8 cellular contexts compared by ENCODE assay signal in genomic region chr20:49219091-49219923, GRCh38. TPM values are rescaled to one million over a fixed set of nuclear protein-coding genes. Genes with fewer than 3 reads are reported as not detected.
DNase-seq lines count a peak whose midpoint lies in the region; ATAC-seq and TF ChIP-seq lines count a peak whose summit lies in the region.

A gene with protein sequence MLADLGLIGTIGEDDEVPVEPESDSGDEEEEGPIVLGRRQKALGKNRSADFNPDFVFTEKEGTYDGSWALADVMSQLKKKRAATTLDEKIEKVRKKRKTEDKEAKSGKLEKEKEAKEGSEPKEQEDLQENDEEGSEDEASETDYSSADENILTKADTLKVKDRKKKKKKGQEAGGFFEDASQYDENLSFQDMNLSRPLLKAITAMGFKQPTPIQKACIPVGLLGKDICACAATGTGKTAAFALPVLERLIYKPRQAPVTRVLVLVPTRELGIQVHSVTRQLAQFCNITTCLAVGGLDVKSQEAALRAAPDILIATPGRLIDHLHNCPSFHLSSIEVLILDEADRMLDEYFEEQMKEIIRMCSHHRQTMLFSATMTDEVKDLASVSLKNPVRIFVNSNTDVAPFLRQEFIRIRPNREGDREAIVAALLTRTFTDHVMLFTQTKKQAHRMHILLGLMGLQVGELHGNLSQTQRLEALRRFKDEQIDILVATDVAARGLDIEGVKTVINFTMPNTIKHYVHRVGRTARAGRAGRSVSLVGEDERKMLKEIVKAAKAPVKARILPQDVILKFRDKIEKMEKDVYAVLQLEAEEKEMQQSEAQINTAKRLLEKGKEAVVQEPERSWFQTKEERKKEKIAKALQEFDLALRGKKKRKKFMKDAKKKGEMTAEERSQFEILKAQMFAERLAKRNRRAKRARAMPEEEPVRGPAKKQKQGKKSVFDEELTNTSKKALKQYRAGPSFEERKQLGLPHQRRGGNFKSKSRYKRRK (plus strand): TSS chr20:49219416. CDS start chr20:49219449, 33 bp downstream.

- no peak for TF ChIP-seq CTCF in CD8-positive, alpha-beta T cell (IDR thresholded peaks at IDR 0.05)
- TF ChIP-seq CTCF in lung (IDR thresholded peaks at IDR 0.05; ENCODE audit: control extremely low read depth, extremely low read depth): no peak

- peaks cover 30% of the 10 kb centered on the region for H3K4me1 Mint-ChIP-seq in CD8-positive, alpha-beta T cell (ENCODE audit: low read depth)

- H3K4me3 ChIP-seq in CD8-positive, alpha-beta T cell (ENCODE audit: low read depth, low read length): peak within 1 kb of the TSS; percentile 90
- H3K4me3 ChIP-seq in lung: peak within 1 kb of the TSS; percentile 88

- CTCF ChIA-PET in CD8-positive, alpha-beta T cell (lab: Charles Lee): interaction anchor here (0.6 to 6.0 kb wide), 2 partner anchors 83 to 133 kb away, joined by 3 to 174 read pairs; no protein-coding TSS in a partner anchor

- H3K27ac Mint-ChIP-seq in CD8-positive, alpha-beta T cell: peak within 1 kb of the TSS; percentile 96

- ATAC-seq in CD8-positive, alpha-beta T cell: peak; percentile 79
- ATAC-seq in GM19467 (IDR thresholded peaks at IDR 0.05; ENCODE audit: unreplicated experiment): peak; percentile 90
- peak; percentile 85 for ATAC-seq in lung (ENCODE audit: insufficient read depth, low FRiP score)

- peak within 1 kb of the TSS; percentile 91 for H3K4me3 Mint-ChIP-seq in CD8-positive, alpha-beta T cell

- peaks cover 38% of the 10 kb centered on the region for H3K36me3 Mint-ChIP-seq in CD8-positive, alpha-beta T cell

- peak; percentile 92 to 97 (median 95) for DNase-seq in CD8-positive, alpha-beta T cell
- DNase-seq in HS-5 (ENCODE audit: low read depth) (peak; percentile 100), lung (ENCODE audit: low spot score) (peak; percentile 98)
- DNase-seq in NK-92 treated with Interleukin-12 subunit alpha and Interleukin-12 subunit beta, amount 100 ng/mL, for 24 hours (lab: John Stamatoyannopoulos, UW): peak; percentile 95
- peak; percentile 98 for DNase-seq in activated CD8-positive, alpha-beta memory T cell treated with anti-CD3 and anti-CD28 coated beads for 24 hours
- peak; percentile 96 for DNase-seq in effector CD8-positive, alpha-beta T cell (lab: John Stamatoyannopoulos, UW)
- peak; percentile 82 to 96 (median 94) for DNase-seq in stimulated activated CD4-positive, alpha-beta T cell treated with anti-CD3 and anti-CD28 coated beads, TNF-alpha, amount 100 ng/mL, for 4 hours (ENCODE audit: low read depth in 3 of 3)

- intact Hi-C loops in CD8-positive, alpha-beta T cell (cut with DNase I, micrococcal nuclease): loop anchor here (1.0 to 5.0 kb wide), 6 partner anchors 31 to 1513 kb away; partner anchors contain the start of genes CSE1L (in 2 of the 2), RNF114 (in 2 of the 2), STAU1 (in 2 of the 2) and ZNFX1 (in 2 of the 2)

- no peaks in the 10 kb centered on the region for H3K9me3 ChIP-seq in CD8-positive, alpha-beta T cell (ENCODE audit: low read length)
- H3K9me3 ChIP-seq in lung (ENCODE audit: control insufficient read depth in 2 of 2, insufficient read depth in 1 of 2, low read length in 1 of 2): no peaks in the 10 kb centered on the region

- WGBS in lung, 2 donors: 0 to 1% methylated on average over 46 of the region's 46 CpGs

- no peaks in the 10 kb centered on the region for H3K9me3 Mint-ChIP-seq in CD8-positive, alpha-beta T cell

- H3K27me3 ChIP-seq in CD8-positive, alpha-beta T cell (ENCODE audit: insufficient read depth, low read length): no peaks in the 10 kb centered on the region
- no peaks in the 10 kb centered on the region for H3K27me3 ChIP-seq in lung (ENCODE audit: control insufficient read depth, insufficient read depth)

- no peaks in the 10 kb centered on the region for H3K27me3 Mint-ChIP-seq in CD8-positive, alpha-beta T cell (ENCODE audit: low read depth)

- POLR2A ChIA-PET in CD8-positive, alpha-beta T cell (lab: Charles Lee): interaction anchor here (0.6 to 1.5 kb wide), 7 partner anchors 15 to 173 kb away, joined by 3 to 9 read pairs (median 4); partner anchors contain the start of genes CSE1L and STAU1

- H3K4me1 ChIP-seq in CD8-positive, alpha-beta T cell (ENCODE audit: insufficient read depth, low read length): peaks cover 13% of the 10 kb centered on the region
- H3K4me1 ChIP-seq in lung (ENCODE audit: control insufficient read depth in 2 of 2, insufficient read depth in 2 of 2, low read length in 2 of 2): peaks cover 3 to 8% of the 10 kb centered on the region in 2 donors

- H3K27ac ChIP-seq in CD8-positive, alpha-beta T cell (ENCODE audit: low read depth, low read length): peak within 1 kb of the TSS; percentile 95
- peak within 1 kb of the TSS; percentile 75 to 91 for H3K27ac ChIP-seq in lung (ENCODE audit: low read depth in 1 of 2, low read length in 1 of 2)

- peaks cover 23% of the 10 kb centered on the region for H3K36me3 ChIP-seq in CD8-positive, alpha-beta T cell (ENCODE audit: insufficient read depth, low read length)
- peaks cover 18% of the 10 kb centered on the region in 2 donors for H3K36me3 ChIP-seq in lung (ENCODE audit: control insufficient read depth in 2 of 2, insufficient read depth in 2 of 2, low read length in 2 of 2)

RNA-seq across cellular contexts. Expression of the gene that starts here (rescaled TPM):
- 100 to 1,000 TPM; 129 to 141 TPM for total RNA-seq in CD8-positive, alpha-beta T cell
- total RNA-seq in lung: 10 to 100 TPM; 25.8 to 26.5 TPM
- polyA plus RNA-seq in lung: 10 to 100 TPM; 24.9 to 30.0 TPM

Comparison
In these comparisons a context has a peak if more than half of its experiments do, and no peak if none do; other contexts are left out.
1. Peak in every context shown above with its lines: DNase-seq, ATAC-seq, H3K4me3 ChIP-seq and H3K27ac ChIP-seq.
2. RNA of the gene that starts here (total RNA-seq): 129 to 141 TPM in CD8-positive, alpha-beta T cell; 25.8 to 26.5 TPM in lung; every median in the first group is over 4 times any median in the second.